ENCODE assay signal across 1 cellular context in genomic region chr20:33273117-33273851, GRCh38.
A peak's percentile ranks its signal among the peaks of the same experiment; 100 is the strongest.
TF ChIP-seq lines count a peak whose summit lies in the region.

No MANE protein-coding gene starts in this region.

TF ChIP-seq in HepG2, 621 proteins besides CTCF, POLR2A, EP300 and RAD21 (continued from another document and continues in another):
- TF ChIP-seq ZBTB40 (IDR thresholded peaks at IDR 0.05), result no peak
- TF ChIP-seq ZBTB40 (CRISPR knock-in tag; IDR thresholded peaks at IDR 0.05), result no peak
- TF ChIP-seq SNAPC4 (CRISPR knock-in tag; IDR thresholded peaks at IDR 0.05), result no peak
- TF ChIP-seq ZBTB34 (CRISPR knock-in tag; IDR thresholded peaks at IDR 0.05), result no peak
- TF ChIP-seq TSC22D2 (CRISPR knock-in tag; IDR thresholded peaks at IDR 0.05; ENCODE audit: borderline replicate concordance), result no peak
- TF ChIP-seq NR1H2 (CRISPR knock-in tag; IDR thresholded peaks at IDR 0.05; ENCODE audit: borderline replicate concordance, low read depth), result no peak
- TF ChIP-seq YY1 (IDR thresholded peaks at IDR 0.05; ENCODE audit: insufficient read depth, insufficient replicate concordance, low read depth, low read length), result no peak
- TF ChIP-seq ZNF160 (CRISPR knock-in tag; IDR thresholded peaks at IDR 0.05), result no peak
- no peak for TF ChIP-seq ZNF713 (CRISPR knock-in tag; IDR thresholded peaks at IDR 0.05)
- TF ChIP-seq FOXA1 (IDR thresholded peaks at IDR 0.05), result no peak
- no peak for TF ChIP-seq FOXA1 (CRISPR knock-in tag; IDR thresholded peaks at IDR 0.05)
- TF ChIP-seq SPEN (CRISPR knock-in tag; IDR thresholded peaks at IDR 0.05; ENCODE audit: low read depth), result no peak
- TF ChIP-seq FOSL2 (CRISPR knock-in tag; IDR thresholded peaks at IDR 0.05), result no peak; the same call in 1 of the 2 replicates
- no peak for TF ChIP-seq ZNF619 (CRISPR knock-in tag; IDR thresholded peaks at IDR 0.05)
- no peak for TF ChIP-seq HBP1 (CRISPR knock-in tag; IDR thresholded peaks at IDR 0.05; ENCODE audit: low read depth)
- no peak for TF ChIP-seq ZMAT5 (CRISPR knock-in tag; IDR thresholded peaks at IDR 0.05; ENCODE audit: borderline replicate concordance, low read depth)
- no peak for TF ChIP-seq PCBP2 (optimal IDR thresholded peaks at IDR 0.05; ENCODE audit: low read depth, low read length, poor library complexity, severe bottlenecking)
- peak; percentile 56 for TF ChIP-seq RARA (CRISPR knock-in tag; IDR thresholded peaks at IDR 0.05)
- no peak for TF ChIP-seq ZNF143 (CRISPR knock-in tag; IDR thresholded peaks at IDR 0.05)
- TF ChIP-seq SCMH1 (CRISPR knock-in tag; IDR thresholded peaks at IDR 0.05; ENCODE audit: borderline replicate concordance), result no peak
- TF ChIP-seq CHCHD3 (CRISPR knock-in tag; IDR thresholded peaks at IDR 0.05), result no peak
- no peak for TF ChIP-seq NR2F1 (CRISPR knock-in tag; IDR thresholded peaks at IDR 0.05)
- TF ChIP-seq HIVEP1 (CRISPR knock-in tag; IDR thresholded peaks at IDR 0.05), result no peak
- 0 out of 2 replicates have a peak, but pooled peaks have one; percentile 17 for TF ChIP-seq GMEB1 (CRISPR knock-in tag; IDR thresholded peaks at IDR 0.05; ENCODE audit: borderline replicate concordance)
- no peak for TF ChIP-seq TRIM22 (IDR thresholded peaks at IDR 0.05)
- TF ChIP-seq CHD4 (IDR thresholded peaks at IDR 0.05; ENCODE audit: borderline replicate concordance, low read length), result no peak
- no peak for TF ChIP-seq ZNF326 (CRISPR knock-in tag; IDR thresholded peaks at IDR 0.05; ENCODE audit: borderline replicate concordance)
- TF ChIP-seq NRL (CRISPR knock-in tag; IDR thresholded peaks at IDR 0.05; ENCODE audit: borderline replicate concordance), result no peak
- no peak for TF ChIP-seq BRD4 (CRISPR knock-in tag; IDR thresholded peaks at IDR 0.05)
- TF ChIP-seq MAFF (IDR thresholded peaks at IDR 0.05; ENCODE audit: low read depth, low read length), result no peak
- no peak for TF ChIP-seq RBAK (CRISPR knock-in tag; IDR thresholded peaks at IDR 0.05)
- TF ChIP-seq FOXM1 (CRISPR knock-in tag; IDR thresholded peaks at IDR 0.05), result no peak
- TF ChIP-seq XRCC5 (optimal IDR thresholded peaks at IDR 0.05; ENCODE audit: low read length), result no peak
- TF ChIP-seq ATF1 (CRISPR knock-in tag; IDR thresholded peaks at IDR 0.05), result 0 out of 2 replicates have a peak, but pooled peaks have one; percentile 18
- no peak for TF ChIP-seq CCAR2 (optimal IDR thresholded peaks at IDR 0.05; ENCODE audit: low read depth, low read length)
- no peak for TF ChIP-seq ZSCAN20 (CRISPR knock-in tag; IDR thresholded peaks at IDR 0.05; ENCODE audit: borderline replicate concordance)
- TF ChIP-seq HNF4G (IDR thresholded peaks at IDR 0.05; ENCODE audit: borderline replicate concordance, low read depth, low read length), result no peak
- TF ChIP-seq HNF4G (CRISPR knock-in tag; IDR thresholded peaks at IDR 0.05; ENCODE audit: borderline replicate concordance, low read depth), result no peak
- no peak for TF ChIP-seq SMAD3 (CRISPR knock-in tag; IDR thresholded peaks at IDR 0.05)
